28 cellular contexts compared by ENCODE assay signal in genomic region chr22:38221407-38221806, GRCh38. TPM values are rescaled to one million over a fixed set of nuclear protein-coding genes. Genes with fewer than 3 reads are reported as not detected.
DNase-seq lines count a peak whose midpoint lies in the region; ATAC-seq and TF ChIP-seq lines count a peak whose summit lies in the region.
"Had no signal": no experiment of that assay in that cellular context is flagged by ENCODE, and none has a peak within 500 bp of the region (broad histone marks: within the 10 kb centered on the region; RNA-seq: fewer than 3 reads in every experiment).

No MANE protein-coding gene starts in this region.

- H3K4me3 ChIP-seq in tibial artery, result no peak overlapping the region
- H3K4me3 ChIP-seq: cardiac muscle cell, HAP-1, left ventricle myocardium inferior had no signal

- H3K27me3 Mint-ChIP-seq in Calu3 (ENCODE audit: unreplicated experiment) (no peaks in the 10 kb centered on the region), glutamatergic neuron (ENCODE audit: unreplicated experiment) (peaks cover 8% of the 10 kb centered on the region)
- H3K27me3 Mint-ChIP-seq in activated T-helper 17 cell treated with anti-CD3 and anti-CD28 coated beads, Interleukin-2, amount 50 U/mL, for 72 hours, result no peaks in the 10 kb centered on the region
- H3K27me3 Mint-ChIP-seq: CD8-positive, alpha-beta memory T cell; naive B cell had no signal

- no peaks in the 10 kb centered on the region for H3K9me3 Mint-ChIP-seq in Calu3 (ENCODE audit: low read depth, unreplicated experiment)
- H3K9me3 Mint-ChIP-seq in activated T-helper 17 cell treated with anti-CD3 and anti-CD28 coated beads, Interleukin-2, amount 50 U/mL, for 72 hours, result no peaks in the 10 kb centered on the region
- peaks cover 6% of the 10 kb centered on the region for H3K9me3 Mint-ChIP-seq in glutamatergic neuron (ENCODE audit: unreplicated experiment)
- H3K9me3 Mint-ChIP-seq: activated naive CD4-positive, alpha-beta T cell treated with anti-CD3 and anti-CD28 coated beads, Interleukin-2, amount 50 U/mL, for 72 hours; CD8-positive, alpha-beta memory T cell; endodermal cell; naive B cell had no signal

- no TSS peak for BruUV-seq in Calu3 (replicated peaks; lab: Mats Ljungman, UMichigan)

- intact Hi-C loops in Calu3 (cut with micrococcal nuclease; ENCODE audit: unreplicated experiment), result no loop called here
- intact Hi-C loops in tibial artery (cut with DNase I; ENCODE audit: low total_unique reads), result no loop called here

- H3K27ac Mint-ChIP-seq in Calu3 (ENCODE audit: unreplicated experiment) (peak overlapping the region; percentile 98), glutamatergic neuron (ENCODE audit: unreplicated experiment) (peak overlapping the region; percentile 70)
- peak overlapping the region; percentile 91 for H3K27ac Mint-ChIP-seq in activated T-helper 17 cell treated with anti-CD3 and anti-CD28 coated beads, Interleukin-2, amount 50 U/mL, for 72 hours
- H3K27ac Mint-ChIP-seq: activated CD8-positive, alpha-beta T cell treated with anti-CD3 and anti-CD28 coated beads, Interleukin-2, amount 10 ng/mL, durations not matched to agents 7 days and 5 days had no signal

- in situ Hi-C loops in GM13977 (cut with MboI; ENCODE audit: low pct_unique_long_range_greater_than_20kb, low sequenced_read_pairs, unreplicated experiment), result no loop called here

- CTCF ChIA-PET in Calu3 (lab: Charles Lee), result interaction anchor here (1.2 kb wide), 1 partner anchor 22 kb away, joined by 3 read pairs; no protein-coding TSS in a partner anchor

- DNase-seq in Calu3 (no peak), glutamatergic neuron (no peak), tibial artery (no peak), NCI-H774 (lab: John Stamatoyannopoulos, UW) (no peak), NCI-H146 (lab: John Stamatoyannopoulos, UW) (no peak), GM13977 (ENCODE audit: low spot score) (no peak)
- DNase-seq: activated CD4-positive, CD25-positive, alpha-beta regulatory T cell treated with anti-CD3 and anti-CD28 coated beads, Interleukin-2, amount 50 U/mL, for 72 hours; activated CD8-positive, alpha-beta T cell treated with anti-CD3 and anti-CD28 coated beads, Interleukin-2, amount 10 ng/mL, durations not matched to agents 7 days and 5 days; aorta; CD8-positive, alpha-beta memory T cell; DMS 273 treated with DMSO at 0.1 percent for 48 hours; head of caudate nucleus; IMR-90; left ventricle myocardium inferior; midbrain; naive B cell; NCI-H1436 treated with DMSO at 0.1 percent for 48 hours; NCI-H226; NCI-H526 treated with DMSO at 0.1 percent for 48 hours; occipital lobe; SHP77; stimulated activated CD4-positive, alpha-beta T cell treated with anti-CD3 and anti-CD28 coated beads, Interleukin-4, amount 100 ng/mL, for 24 hours had no signal

- peaks cover 16 to 62% (median 46%) of the 10 kb centered on the region in 3 donors for H3K36me3 ChIP-seq in tibial artery

- ATAC-seq in activated T-helper 17 cell treated with anti-CD3 and anti-CD28 coated beads, Interleukin-2, amount 50 U/mL, for 72 hours (replicated peaks), result no peak
- ATAC-seq: activated CD8-positive, alpha-beta T cell treated with anti-CD3 and anti-CD28 coated beads, Interleukin-2, amount 10 ng/mL, durations not matched to agents 7 days and 5 days; activated naive CD4-positive, alpha-beta T cell treated with anti-CD3 and anti-CD28 coated beads, Interleukin-2, amount 50 U/mL, for 72 hours; esophagus mucosa had no signal

- H3K27me3 ChIP-seq in tibial artery, result no peaks in the 10 kb centered on the region
- H3K27me3 ChIP-seq: cardiac muscle cell had no signal

- H3K4me1 ChIP-seq in tibial artery, result peaks cover 10 to 52% (median 35%) of the 10 kb centered on the region in 4 donors
- H3K4me1 ChIP-seq: HAP-1 had no signal

- no peak for TF ChIP-seq CTCF in Calu3 (IDR thresholded peaks at IDR 0.05; ENCODE audit: unreplicated experiment)
- TF ChIP-seq CTCF in glutamatergic neuron (IDR thresholded peaks at IDR 0.05; ENCODE audit: partially characterized antibody, unreplicated experiment), result no peak
- TF ChIP-seq CTCF in tibial artery (IDR thresholded peaks at IDR 0.05), result no peak
- no peak for TF ChIP-seq CTCF in GM13977 (IDR thresholded peaks at IDR 0.05; ENCODE audit: extremely low read depth, insufficient read depth, missing control alignments)

- H3K4me1 Mint-ChIP-seq in Calu3 (ENCODE audit: low read depth, unreplicated experiment) (peaks cover 63% of the 10 kb centered on the region), glutamatergic neuron (ENCODE audit: low read depth, unreplicated experiment) (peaks cover 25% of the 10 kb centered on the region)
- H3K4me1 Mint-ChIP-seq in activated T-helper 17 cell treated with anti-CD3 and anti-CD28 coated beads, Interleukin-2, amount 50 U/mL, for 72 hours, result peaks cover 18% of the 10 kb centered on the region
- H3K4me1 Mint-ChIP-seq: naive B cell had no signal

- H3K4me3 Mint-ChIP-seq in Calu3 (ENCODE audit: low read depth, unreplicated experiment) (peak overlapping the region; percentile 21), glutamatergic neuron (ENCODE audit: unreplicated experiment) (no peak overlapping the region)
- H3K4me3 Mint-ChIP-seq in activated T-helper 17 cell treated with anti-CD3 and anti-CD28 coated beads, Interleukin-2, amount 50 U/mL, for 72 hours, result no peak overlapping the region
- H3K4me3 Mint-ChIP-seq: activated CD8-positive, alpha-beta T cell treated with anti-CD3 and anti-CD28 coated beads, Interleukin-2, amount 10 ng/mL, durations not matched to agents 7 days and 5 days; CD8-positive, alpha-beta memory T cell; endodermal cell had no signal

- H3K27ac ChIP-seq in tibial artery, result peak overlapping the region; percentile 86 to 92
- H3K27ac ChIP-seq: cardiac muscle cell had no signal

- H3K9me3 ChIP-seq in tibial artery, result no peaks in the 10 kb centered on the region
- H3K9me3 ChIP-seq: HAP-1, left ventricle myocardium inferior had no signal

- H3K36me3 Mint-ChIP-seq in Calu3 (ENCODE audit: insufficient read depth, unreplicated experiment) (peaks cover 87% of the 10 kb centered on the region), glutamatergic neuron (ENCODE audit: unreplicated experiment) (peaks cover 1% of the 10 kb centered on the region)
- peaks cover 22% of the 10 kb centered on the region for H3K36me3 Mint-ChIP-seq in activated T-helper 17 cell treated with anti-CD3 and anti-CD28 coated beads, Interleukin-2, amount 50 U/mL, for 72 hours (ENCODE audit: low read depth)
- H3K36me3 Mint-ChIP-seq: activated naive CD4-positive, alpha-beta T cell treated with anti-CD3 and anti-CD28 coated beads, Interleukin-2, amount 50 U/mL, for 72 hours had no signal

RNA-seq across cellular contexts. Expression of gene MAFF, which starts 19.6 kb away (rescaled TPM):
- total RNA-seq in Calu3 (2022) (62.4 and 64.8 TPM in 2 replicates), glutamatergic neuron (ENCODE audit: unreplicated experiment) (1.8 TPM)
- total RNA-seq in activated T-helper 17 cell treated with anti-CD3 and anti-CD28 coated beads, Interleukin-2, amount 50 U/mL, for 72 hours, result 10 to 100 TPM; 15.7 to 58.8 TPM

RNA-seq across cellular contexts. Expression of gene PLA2G6, which starts 39.8 kb away (rescaled TPM):
- 43.5 and 44.0 TPM in 2 replicates for total RNA-seq in Calu3 (2022)
- total RNA-seq in activated T-helper 17 cell treated with anti-CD3 and anti-CD28 coated beads, Interleukin-2, amount 50 U/mL, for 72 hours, result 10 to 100 TPM; 36.6 to 90.7 TPM
- total RNA-seq in glutamatergic neuron (ENCODE audit: unreplicated experiment), result 42.2 TPM

RNA-seq across cellular contexts. Expression of gene TMEM184B, which starts 51.4 kb away (rescaled TPM):
- total RNA-seq in Calu3 (2022) (113 and 114 TPM in 2 replicates), glutamatergic neuron (ENCODE audit: unreplicated experiment) (81.0 TPM)
- total RNA-seq in activated T-helper 17 cell treated with anti-CD3 and anti-CD28 coated beads, Interleukin-2, amount 50 U/mL, for 72 hours, result 10 to 100 TPM; 31.5 to 36.5 TPM
